Comparison of ENCODE assay signal across 18 cellular contexts in the genomic region with DNA sequence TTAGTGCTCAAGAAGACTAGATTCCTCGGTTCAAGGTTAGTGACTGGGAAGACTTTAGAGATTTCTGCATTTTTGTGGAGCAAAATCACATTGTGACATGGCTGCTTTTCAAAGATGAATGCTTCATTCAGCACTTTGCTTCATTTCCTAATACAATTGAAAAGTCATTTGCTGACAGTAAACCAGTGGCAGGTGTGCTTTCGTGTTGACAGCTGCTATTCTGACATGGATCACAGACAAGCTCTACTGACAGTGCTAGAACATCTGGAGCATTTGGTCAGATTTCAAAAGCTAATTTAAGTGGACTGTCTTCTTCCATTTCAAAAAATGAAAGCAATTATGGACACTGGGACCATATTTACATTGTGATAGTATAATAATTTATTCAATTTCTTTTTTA.
"Had no signal": no experiment of that assay in that cellular context is flagged by ENCODE, and none has a peak within 500 bp of the region (broad histone marks: within the 10 kb centered on the region; RNA-seq: fewer than 3 reads in every experiment).

No MANE protein-coding gene starts in this region.

- H3K27ac Mint-ChIP-seq: activated CD4-positive, alpha-beta T cell treated with anti-CD3 and anti-CD28 coated beads, Interleukin-2, amount 10 ng/mL, durations not matched to agents 24 days and 14 days; activated CD8-positive, alpha-beta T cell treated with anti-CD3 and anti-CD28 coated beads, Interleukin-2, amount 10 ng/mL, durations not matched to agents 7 days and 5 days; activated naive CD8-positive, alpha-beta T cell treated with anti-CD3 and anti-CD28 coated beads for 36 hours; activated T-cell treated with anti-CD3 and anti-CD28 coated beads, Interleukin-2, amount 50 U/mL, for 72 hours had no signal

- ATAC-seq: activated CD8-positive, alpha-beta T cell treated with anti-CD3 and anti-CD28 coated beads, Interleukin-2, amount 10 ng/mL, durations not matched to agents 7 days and 5 days; activated T-cell treated with anti-CD3 and anti-CD28 coated beads, Interleukin-2, amount 50 U/mL, for 72 hours; body of pancreas; left colon; psoas muscle; right lobe of liver; stimulated activated naive CD8-positive, alpha-beta T cell treated with anti-CD3 and anti-CD28 coated beads, Interleukin-15, Interleukin-2, amounts not matched to agents 100 U/mL and 50 U/mL, for 24 hours had no signal

- H3K4me1 Mint-ChIP-seq: activated CD4-positive, alpha-beta T cell treated with anti-CD3 and anti-CD28 coated beads, Interleukin-2, amount 10 ng/mL, durations not matched to agents 24 days and 14 days; activated naive CD8-positive, alpha-beta T cell treated with anti-CD3 and anti-CD28 coated beads for 36 hours; neural crest cell had no signal

- DNase-seq: activated CD4-positive, alpha-beta T cell treated with anti-CD3 and anti-CD28 coated beads, Interleukin-2, amount 10 ng/mL, durations not matched to agents 24 days and 14 days; activated CD4-positive, CD25-positive, alpha-beta regulatory T cell; activated CD8-positive, alpha-beta memory T cell treated with anti-CD3 and anti-CD28 coated beads, Interleukin-2, amount 50 U/mL, for 48 hours; activated CD8-positive, alpha-beta T cell treated with anti-CD3 and anti-CD28 coated beads, Interleukin-2, amount 10 ng/mL, durations not matched to agents 7 days and 5 days; activated gamma-delta T cell; activated naive CD8-positive, alpha-beta T cell treated with anti-CD3 and anti-CD28 coated beads for 36 hours; activated T-cell treated with anti-CD3 and anti-CD28 coated beads, Interleukin-2, amount 50 U/mL, for 72 hours; amygdala; body of pancreas; caudate nucleus; erythroblast; left colon; midbrain; psoas muscle; right lobe of liver; stimulated activated naive CD8-positive, alpha-beta T cell treated with anti-CD3 and anti-CD28 coated beads, Interleukin-15, Interleukin-2, amounts not matched to agents 100 U/mL and 50 U/mL, for 24 hours; trophoblast cell had no signal

- H3K9me3 Mint-ChIP-seq: activated CD4-positive, alpha-beta T cell treated with anti-CD3 and anti-CD28 coated beads, Interleukin-2, amount 10 ng/mL, durations not matched to agents 24 days and 14 days; activated naive CD8-positive, alpha-beta T cell treated with anti-CD3 and anti-CD28 coated beads for 36 hours; neural crest cell had no signal

- H3K4me3 Mint-ChIP-seq: activated CD4-positive, alpha-beta T cell treated with anti-CD3 and anti-CD28 coated beads, Interleukin-2, amount 10 ng/mL, durations not matched to agents 24 days and 14 days; activated CD8-positive, alpha-beta T cell treated with anti-CD3 and anti-CD28 coated beads, Interleukin-2, amount 10 ng/mL, durations not matched to agents 7 days and 5 days; activated naive CD8-positive, alpha-beta T cell treated with anti-CD3 and anti-CD28 coated beads for 36 hours; activated T-cell treated with anti-CD3 and anti-CD28 coated beads, Interleukin-2, amount 50 U/mL, for 72 hours; neural crest cell had no signal

- H3K36me3 Mint-ChIP-seq: activated naive CD8-positive, alpha-beta T cell treated with anti-CD3 and anti-CD28 coated beads for 36 hours had no signal

- H3K27me3 Mint-ChIP-seq: activated CD4-positive, alpha-beta T cell treated with anti-CD3 and anti-CD28 coated beads, Interleukin-2, amount 10 ng/mL, durations not matched to agents 24 days and 14 days; activated naive CD8-positive, alpha-beta T cell treated with anti-CD3 and anti-CD28 coated beads for 36 hours had no signal
